11 cellular contexts compared by ENCODE assay signal in genomic region chr13:49867834-49868233, GRCh38.
"Had no signal": no experiment of that assay in that cellular context is flagged by ENCODE, and none has a peak within 500 bp of the region (broad histone marks: within the 10 kb centered on the region; RNA-seq: fewer than 3 reads in every experiment).

No MANE protein-coding gene starts in this region.

- H3K4me2 ChIP-seq: GM23338 had no signal

- H3K27ac Mint-ChIP-seq: GM23338, H9, HFFc6 had no signal

- ATAC-seq: GM23338, HCT116 had no signal

- H3K4me3 ChIP-seq: GM23248, GM23338, HAP-1 had no signal

- H3K4me1 ChIP-seq: HAP-1 had no signal

- H3K9me3 ChIP-seq: HAP-1 had no signal

- H3K4me1 Mint-ChIP-seq: GM23338 had no signal

- H3K9ac ChIP-seq: GM23248 had no signal

- DNase-seq: GOT3, H7, H9, HCEC 1CT, HFFc6 had no signal

- H2AFZ ChIP-seq: GM23248, GM23338 had no signal

- H3K36me3 ChIP-seq: HAP-1 had no signal

- FAIRE-seq: H1, H54 had no signal

- H3K4me3 Mint-ChIP-seq: GM23338, H9, HFFc6 had no signal

- H3K9me3 Mint-ChIP-seq: HFFc6 had no signal

- H3K27ac ChIP-seq: GM23248 had no signal
